29 cellular contexts compared by ENCODE assay signal in the genomic region with DNA sequence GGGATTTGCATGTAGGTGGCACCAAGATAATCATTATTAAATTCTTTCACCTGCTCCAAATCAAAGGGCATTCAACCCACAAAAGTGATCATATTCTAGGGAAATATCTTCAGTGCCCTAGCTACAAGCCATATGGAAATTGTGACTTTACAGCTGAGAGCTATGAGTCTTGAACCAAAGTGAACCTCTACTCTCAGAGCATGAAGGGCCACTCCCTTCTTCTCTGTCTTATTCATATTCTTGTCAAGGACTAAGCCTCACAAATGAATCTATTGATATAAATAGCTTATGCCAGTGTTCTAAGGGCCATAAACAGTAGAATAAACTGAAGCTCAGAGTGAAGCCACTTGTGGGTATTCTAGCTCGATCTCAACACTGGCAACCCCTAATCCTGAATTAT. TPM values are rescaled to one million over a fixed set of nuclear protein-coding genes. Genes with fewer than 3 reads are reported as not detected.
"Had no signal": no experiment of that assay in that cellular context is flagged by ENCODE, and none has a peak within 500 bp of the region (broad histone marks: within the 10 kb centered on the region; RNA-seq: fewer than 3 reads in every experiment).

No MANE protein-coding gene starts in this region.

- H3K4me3 Mint-ChIP-seq: T-cell had no signal

- H3K36me3 Mint-ChIP-seq: activated naive CD8-positive, alpha-beta T cell; T-cell had no signal

- DNase-seq: activated CD4-positive, alpha-beta T cell treated with anti-CD3 and anti-CD28 coated beads for 4 hours; activated CD4-positive, alpha-beta T cell treated with anti-CD3 and anti-CD28 coated beads, Interleukin-2, amount 50 U/mL, for 48 hours; activated CD4-positive, CD25-positive, alpha-beta regulatory T cell; activated effector memory CD4-positive, alpha-beta T cell treated with Interleukin-2 at 50 U/mL for 16 hours; activated naive CD4-positive, alpha-beta T cell; aorta; caudate nucleus; MG63; MV-4-11; NCI-H1092 treated with DMSO at 0.1 percent for 48 hours; NCI-H1417 treated with DMSO at 0.1 percent for 48 hours; NCI-H1694; NCI-H2029; NCI-H345; NCI-H510A; NCI-H69; NK-92 treated with Interleukin-12 subunit alpha and Interleukin-12 subunit beta, amount 100 ng/mL, for 24 hours; OCI-M1; RPMI8226; T-cell; T-helper 2 cell; T1000 had no signal

- ATAC-seq: Panc1, Right ventricle myocardium inferior, T-cell had no signal

- H3K4me1 Mint-ChIP-seq: T-cell had no signal

- FAIRE-seq: TTC549 had no signal

- H3K27ac Mint-ChIP-seq: T-cell had no signal

RNA-seq across cellular contexts. Expression of gene SPINT4, which starts 29.6 kb away (rescaled TPM):
- total RNA-seq: activated CD8-positive, alpha-beta memory T cell treated with anti-CD3 and anti-CD28 coated beads for 36 hours; aorta; breast epithelium; cerebellum; Right ventricle myocardium inferior; T-cell had no signal

RNA-seq across cellular contexts. Expression of gene WFDC3, which starts 40.0 kb away (rescaled TPM):
- total RNA-seq: activated CD8-positive, alpha-beta memory T cell treated with anti-CD3 and anti-CD28 coated beads for 36 hours; T-cell had no signal

RNA-seq across cellular contexts. Expression of gene WFDC10B, which starts 46.9 kb away (rescaled TPM):
- total RNA-seq: activated CD8-positive, alpha-beta memory T cell treated with anti-CD3 and anti-CD28 coated beads for 36 hours; aorta; breast epithelium; cerebellum; Right ventricle myocardium inferior; T-cell had no signal

RNA-seq across cellular contexts. Expression of gene WFDC13, which starts 49.9 kb away (rescaled TPM):
- total RNA-seq: activated CD8-positive, alpha-beta memory T cell treated with anti-CD3 and anti-CD28 coated beads for 36 hours; aorta; breast epithelium; cerebellum; Right ventricle myocardium inferior; T-cell had no signal
